ENCODE assay signal across 41 cellular contexts in the genomic region with DNA sequence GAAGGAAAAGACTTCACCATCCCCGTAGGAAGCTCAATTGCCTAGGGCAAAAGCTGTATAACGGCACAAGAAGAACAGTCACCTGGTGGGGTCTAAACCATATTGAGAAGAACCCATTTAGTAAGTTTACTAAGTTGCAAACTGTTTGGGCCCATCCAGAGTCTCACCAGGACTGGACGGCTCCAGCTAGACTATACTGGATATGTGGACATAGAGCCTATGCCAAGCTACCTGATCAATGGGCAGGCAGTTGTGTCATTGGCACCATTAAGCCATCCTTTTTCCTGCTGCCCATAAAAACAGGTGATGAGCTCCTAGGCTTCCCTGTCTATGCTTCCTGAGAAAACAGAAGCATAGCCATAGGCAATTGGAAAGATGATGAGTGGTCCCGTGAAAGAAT.
"Had no signal": no experiment of that assay in that cellular context is flagged by ENCODE, and none has a peak within 500 bp of the region (broad histone marks: within the 10 kb centered on the region; RNA-seq: fewer than 3 reads in every experiment).

No MANE protein-coding gene starts in this region.

- H3K4me1 ChIP-seq: adrenal gland, ascending aorta, body of pancreas, breast epithelium had no signal

- FAIRE-seq: astrocyte, bronchial epithelial cell had no signal

- ATAC-seq: activated naive CD4-positive, alpha-beta T cell treated with anti-CD3 and anti-CD28 coated beads, Interleukin-2, amount 50 U/mL, for 72 hours; activated naive CD8-positive, alpha-beta T cell treated with anti-CD3 and anti-CD28 coated beads, Interleukin-2, amount 50 U/mL, for 24 hours; activated T-cell treated with anti-CD3 and anti-CD28 coated beads, Interleukin-2, amount 50 U/mL, for 4 hours; activated T-cell treated with anti-CD3 and anti-CD28 coated beads, Interleukin-2, amount 50 U/mL, for 72 hours; activated T-helper 17 cell treated with anti-CD3 and anti-CD28 coated beads, Interleukin-2, amount 50 U/mL, for 72 hours; body of pancreas had no signal

- H3K4me3 ChIP-seq: adrenal gland, ascending aorta, body of pancreas, breast epithelium, cardiac muscle cell had no signal

- DNase-seq: activated effector memory CD4-positive, alpha-beta T cell treated with anti-CD3 and anti-CD28 coated beads, Interleukin-2, amount 50 U/mL, for 16 hours; activated effector memory CD4-positive, alpha-beta T cell treated with Interleukin-2 at 50 U/mL for 16 hours; activated gamma-delta T cell; activated gamma-delta T cell treated with Interleukin-2 at 50 U/mL for 16 hours; activated naive CD4-positive, alpha-beta T cell; activated naive CD4-positive, alpha-beta T cell treated with anti-CD3 and anti-CD28 coated beads for 36 hours; activated naive CD4-positive, alpha-beta T cell treated with anti-CD3 and anti-CD28 coated beads, Interleukin-2, amount 10 ng/mL, durations not matched to agents 7 days and 5 days; activated naive CD4-positive, alpha-beta T cell treated with anti-CD3 and anti-CD28 coated beads, Interleukin-2, amount 50 U/mL, for 16 hours; activated naive CD4-positive, alpha-beta T cell treated with Interleukin-2 at 50 U/mL for 16 hours; activated naive CD8-positive, alpha-beta T cell treated with anti-CD3 and anti-CD28 coated beads for 36 hours; activated naive CD8-positive, alpha-beta T cell treated with anti-CD3 and anti-CD28 coated beads, Interleukin-2, amount 10 ng/mL, durations not matched to agents 7 days and 5 days; activated naive CD8-positive, alpha-beta T cell treated with anti-CD3 and anti-CD28 coated beads, Interleukin-2, amount 50 U/mL, for 24 hours; activated T-cell treated with anti-CD3 and anti-CD28 coated beads for 4 hours; activated T-cell treated with anti-CD3 and anti-CD28 coated beads, Interleukin-2, amount 50 U/mL, for 1 hour; activated T-cell treated with anti-CD3 and anti-CD28 coated beads, Interleukin-2, amount 50 U/mL, for 24 hours; activated T-cell treated with anti-CD3 and anti-CD28 coated beads, Interleukin-2, amount 50 U/mL, for 4 hours; activated T-cell treated with anti-CD3 and anti-CD28 coated beads, Interleukin-2, amount 50 U/mL, for 48 hours; activated T-cell treated with anti-CD3 and anti-CD28 coated beads, Interleukin-2, amount 50 U/mL, for 72 hours; adrenal gland; amniotic stem cell; amygdala; anterior cingulate cortex; aorta; body of pancreas; brain microvascular endothelial cell; caudate nucleus; central memory CD4-positive, alpha-beta T cell; cerebellar nuclear complex had no signal

- H3K27ac ChIP-seq: adrenal gland, ascending aorta, body of pancreas, brain microvascular endothelial cell, breast epithelium, cardiac muscle cell had no signal

- H3K27me3 Mint-ChIP-seq: activated naive CD4-positive, alpha-beta T cell treated with anti-CD3 and anti-CD28 coated beads, Interleukin-2, amount 10 ng/mL, durations not matched to agents 7 days and 5 days; activated naive CD4-positive, alpha-beta T cell treated with anti-CD3 and anti-CD28 coated beads, Interleukin-2, amount 50 U/mL, for 24 hours; activated naive CD8-positive, alpha-beta T cell; activated naive CD8-positive, alpha-beta T cell treated with anti-CD3 and anti-CD28 coated beads for 36 hours; activated naive CD8-positive, alpha-beta T cell treated with anti-CD3 and anti-CD28 coated beads, Interleukin-2, amount 10 ng/mL, durations not matched to agents 7 days and 5 days; activated naive CD8-positive, alpha-beta T cell treated with anti-CD3 and anti-CD28 coated beads, Interleukin-2, amount 50 U/mL, for 24 hours; activated T-cell treated with anti-CD3 and anti-CD28 coated beads, Interleukin-2, amount 50 U/mL, for 24 hours; activated T-helper 17 cell treated with anti-CD3 and anti-CD28 coated beads, Interleukin-2, amount 50 U/mL, for 72 hours; brain; central memory CD8-positive, alpha-beta T cell had no signal

- H3K36me3 ChIP-seq: adrenal gland, ascending aorta, brain microvascular endothelial cell, breast epithelium, cardiac muscle cell had no signal

- H3K4me3 Mint-ChIP-seq: activated naive CD4-positive, alpha-beta T cell treated with anti-CD3 and anti-CD28 coated beads for 36 hours; activated naive CD4-positive, alpha-beta T cell treated with anti-CD3 and anti-CD28 coated beads, Interleukin-2, amount 10 ng/mL, durations not matched to agents 7 days and 5 days; activated naive CD4-positive, alpha-beta T cell treated with anti-CD3 and anti-CD28 coated beads, Interleukin-2, amount 50 U/mL, for 24 hours; activated naive CD8-positive, alpha-beta T cell; activated naive CD8-positive, alpha-beta T cell treated with anti-CD3 and anti-CD28 coated beads for 36 hours; activated naive CD8-positive, alpha-beta T cell treated with anti-CD3 and anti-CD28 coated beads, Interleukin-2, amount 10 ng/mL, durations not matched to agents 7 days and 5 days; activated naive CD8-positive, alpha-beta T cell treated with anti-CD3 and anti-CD28 coated beads, Interleukin-2, amount 50 U/mL, for 24 hours; activated T-cell treated with anti-CD3 and anti-CD28 coated beads, Interleukin-2, amount 50 U/mL, for 24 hours; activated T-cell treated with anti-CD3 and anti-CD28 coated beads, Interleukin-2, amount 50 U/mL, for 4 hours; activated T-cell treated with anti-CD3 and anti-CD28 coated beads, Interleukin-2, amount 50 U/mL, for 72 hours; activated T-helper 1 cell treated with anti-CD3 and anti-CD28 coated beads, Interleukin-12 subunit alpha, Interleukin-12 subunit beta, Interleukin-2, Interleukin-4 antibody, amounts not matched to agents 30 ng/mL and 10 ng/mL and 1 ng/mL, durations not matched to agents 14 hours and 24 hours and 36 hours; activated T-helper 17 cell treated with anti-CD3 and anti-CD28 coated beads, Interleukin-2, amount 50 U/mL, for 72 hours; brain; central memory CD8-positive, alpha-beta T cell had no signal

- H3K4me1 Mint-ChIP-seq: activated naive CD4-positive, alpha-beta T cell treated with anti-CD3 and anti-CD28 coated beads, Interleukin-2, amount 10 ng/mL, durations not matched to agents 7 days and 5 days; activated naive CD4-positive, alpha-beta T cell treated with anti-CD3 and anti-CD28 coated beads, Interleukin-2, amount 50 U/mL, for 24 hours; activated naive CD8-positive, alpha-beta T cell treated with anti-CD3 and anti-CD28 coated beads for 36 hours; activated naive CD8-positive, alpha-beta T cell treated with anti-CD3 and anti-CD28 coated beads, Interleukin-2, amount 10 ng/mL, durations not matched to agents 7 days and 5 days; activated naive CD8-positive, alpha-beta T cell treated with anti-CD3 and anti-CD28 coated beads, Interleukin-2, amount 50 U/mL, for 24 hours; activated T-helper 17 cell treated with anti-CD3 and anti-CD28 coated beads, Interleukin-2, amount 50 U/mL, for 72 hours; brain; central memory CD8-positive, alpha-beta T cell had no signal

- H3K27me3 ChIP-seq: adrenal gland, ascending aorta, body of pancreas, brain microvascular endothelial cell, breast epithelium, cardiac muscle cell had no signal

- H3K27ac Mint-ChIP-seq: activated naive CD4-positive, alpha-beta T cell treated with anti-CD3 and anti-CD28 coated beads for 36 hours; activated naive CD4-positive, alpha-beta T cell treated with anti-CD3 and anti-CD28 coated beads, Interleukin-2, amount 10 ng/mL, durations not matched to agents 7 days and 5 days; activated naive CD4-positive, alpha-beta T cell treated with anti-CD3 and anti-CD28 coated beads, Interleukin-2, amount 50 U/mL, for 24 hours; activated naive CD4-positive, alpha-beta T cell treated with anti-CD3 and anti-CD28 coated beads, Interleukin-2, amount 50 U/mL, for 72 hours; activated naive CD8-positive, alpha-beta T cell; activated naive CD8-positive, alpha-beta T cell treated with anti-CD3 and anti-CD28 coated beads for 36 hours; activated naive CD8-positive, alpha-beta T cell treated with anti-CD3 and anti-CD28 coated beads, Interleukin-2, amount 10 ng/mL, durations not matched to agents 7 days and 5 days; activated naive CD8-positive, alpha-beta T cell treated with anti-CD3 and anti-CD28 coated beads, Interleukin-2, amount 50 U/mL, for 24 hours; activated T-cell treated with anti-CD3 and anti-CD28 coated beads, Interleukin-2, amount 50 U/mL, for 24 hours; activated T-cell treated with anti-CD3 and anti-CD28 coated beads, Interleukin-2, amount 50 U/mL, for 72 hours; activated T-helper 1 cell treated with anti-CD3 and anti-CD28 coated beads, Interleukin-12 subunit alpha, Interleukin-12 subunit beta, Interleukin-2, Interleukin-4 antibody, amounts not matched to agents 30 ng/mL and 10 ng/mL and 1 ng/mL, durations not matched to agents 14 hours and 24 hours and 36 hours; activated T-helper 17 cell treated with anti-CD3 and anti-CD28 coated beads, Interleukin-2, amount 50 U/mL, for 72 hours; activated T-helper 2 cell treated with anti-CD3 and anti-CD28 coated beads, Interferon-gamma antibody, Interleukin-2, Interleukin-4, amounts not matched to agents 10 μg/mL and 5 μg/mL and 100 μg/mL, durations not matched to agents 14 hours and 24 hours and 36 hours; brain had no signal

- H3K9me3 Mint-ChIP-seq: activated T-helper 17 cell treated with anti-CD3 and anti-CD28 coated beads, Interleukin-2, amount 50 U/mL, for 72 hours had no signal
